Comparison of ENCODE assay signal across 20 cellular contexts in the genomic region with DNA sequence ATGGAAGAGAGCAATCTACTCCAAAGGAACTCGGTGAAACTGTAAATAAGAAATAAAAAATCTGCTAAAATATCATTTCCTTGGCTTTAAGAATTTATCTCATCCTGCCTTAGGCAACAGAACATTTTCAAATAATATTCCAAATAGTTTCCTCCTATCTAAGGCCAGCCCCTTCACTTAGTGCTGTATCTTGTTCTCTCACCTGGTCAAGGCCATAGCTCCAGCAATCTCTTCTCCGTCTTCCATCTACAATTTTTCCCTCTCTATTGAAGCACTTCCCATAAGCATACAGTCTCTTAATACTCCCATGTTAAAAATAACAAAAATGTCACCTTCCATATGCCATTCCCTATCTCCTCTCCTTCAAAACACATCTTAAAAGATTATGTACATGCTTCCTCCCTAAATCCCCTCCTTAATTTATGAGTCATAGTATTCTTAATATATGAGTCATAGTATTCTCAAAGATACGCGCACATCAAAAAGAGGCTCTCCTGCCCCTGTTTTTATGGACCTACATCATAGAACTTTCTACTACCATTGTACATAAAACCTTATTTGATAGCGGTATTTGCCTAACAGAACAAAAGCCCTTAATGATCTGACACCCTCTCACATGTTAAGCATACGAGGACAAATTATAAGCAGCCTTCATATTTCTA.
A peak's percentile ranks its signal among the peaks of the same experiment; 100 is the strongest.
DNase-seq lines count a peak whose midpoint lies in the region; ATAC-seq, FAIRE-seq and TF ChIP-seq lines count a peak whose summit lies in the region.
"Had no signal": no experiment of that assay in that cellular context is flagged by ENCODE, and none has a peak within 500 bp of the region (broad histone marks: within the 10 kb centered on the region; RNA-seq: fewer than 3 reads in every experiment).

No MANE protein-coding gene starts in this region.

- no peak overlapping the region for H3K27ac Mint-ChIP-seq in MCF 10A (ENCODE audit: low read depth, unreplicated experiment)
- H3K27ac Mint-ChIP-seq: activated naive CD4-positive, alpha-beta T cell treated with anti-CD3 and anti-CD28 coated beads, Interleukin-2, amount 10 ng/mL, durations not matched to agents 7 days and 5 days; CD4-positive, alpha-beta T cell had no signal

- H3K36me3 Mint-ChIP-seq in MCF 10A (ENCODE audit: insufficient read depth, unreplicated experiment): no peaks in the 10 kb centered on the region
- H3K36me3 Mint-ChIP-seq: activated naive CD4-positive, alpha-beta T cell treated with anti-CD3 and anti-CD28 coated beads, Interleukin-2, amount 10 ng/mL, durations not matched to agents 7 days and 5 days had no signal

- intact Hi-C loops in MCF 10A (cut with micrococcal nuclease): no loop called here
- intact Hi-C loops in mammary epithelial cell (cut with micrococcal nuclease): no loop called here

- CTCF ChIA-PET in MCF 10A (lab: Yijun Ruan, JAX): no interaction called here
- CTCF ChIA-PET in mammary epithelial cell (lab: Charles Lee; ENCODE audit: low non-redundant PET): no interaction called here

- H3K9ac ChIP-seq in mammary epithelial cell (ENCODE audit: insufficient read depth, low read length): no peak overlapping the region

- no peak overlapping the region for H2AFZ ChIP-seq in mammary epithelial cell (ENCODE audit: low read depth, low read length)

- DNase-seq in MCF 10A (ENCODE audit: unreplicated experiment): peak; percentile 47
- no peak for DNase-seq in mammary epithelial cell
- DNase-seq in amniotic epithelial cell (ENCODE audit: low read depth): peak; percentile 74
- peak in 1 of 2 donors; percentile 21 for DNase-seq in foreskin keratinocyte
- peak; percentile 48 for DNase-seq in urothelium cell line (ENCODE audit: low spot score)
- no peak for DNase-seq in GM03348 (ENCODE audit: low spot score)
- no peak for DNase-seq in UCSD-AML1 (lab: John Stamatoyannopoulos, UW; ENCODE audit: unreplicated experiment)
- DNase-seq in SW 1271 (lab: John Stamatoyannopoulos, UW): no peak
- DNase-seq: 8988T; activated naive CD4-positive, alpha-beta T cell treated with anti-CD3 and anti-CD28 coated beads, Interleukin-2, amount 10 ng/mL, durations not matched to agents 7 days and 5 days; CD4-positive, alpha-beta T cell; effector CD8-positive, alpha-beta T cell; GOT3; left ventricle myocardium superior; NCI-H2029; NCI-H526; stimulated activated naive CD8-positive, alpha-beta T cell treated with anti-CD3 and anti-CD28 coated beads, Interleukin-15, Interleukin-2, amounts not matched to agents 100 U/mL and 50 U/mL, for 24 hours; upper lobe of left lung had no signal

- POLR2A ChIA-PET in MCF 10A (lab: Yijun Ruan, JAX): interaction anchor here (0.6 to 0.9 kb wide), 2 partner anchors 9 to 127 kb away, joined by 3 read pairs; no protein-coding TSS in a partner anchor

- TF ChIP-seq CTCF in MCF 10A (IDR thresholded peaks at IDR 0.05; ENCODE audit: unreplicated experiment) (no peak), mammary epithelial cell (conservative IDR thresholded peaks at IDR 0.05 in 1 of 2, IDR thresholded peaks at IDR 0.05 in 1 of 2; ENCODE audit: extremely low read depth in 1 of 2, insufficient read depth in 1 of 2, low read depth in 1 of 2, low read length in 2 of 2) (no peak), foreskin keratinocyte (conservative IDR thresholded peaks at IDR 0.05) (no peak)

- H3K27ac ChIP-seq in mammary epithelial cell (ENCODE audit: insufficient read depth, low read depth, low read length) (no peak overlapping the region), foreskin keratinocyte (no peak overlapping the region)
- H3K27ac ChIP-seq: breast epithelium, upper lobe of left lung had no signal

- no TSS peak for BruUV-seq in MCF 10A (replicated peaks; lab: Mats Ljungman, UMichigan)
- BruUV-seq in mammary epithelial cell (replicated peaks; lab: Mats Ljungman, UMichigan): no TSS peak

- in situ Hi-C loops in mammary epithelial cell (cut with MboI; ENCODE audit: low sequenced_read_pairs in 2 of 2): no loop called here

- H3K4me1 Mint-ChIP-seq in MCF 10A (ENCODE audit: insufficient read depth, unreplicated experiment): peaks cover 6% of the 10 kb centered on the region

- H3K4me2 ChIP-seq in mammary epithelial cell (ENCODE audit: insufficient read depth, low read depth, low read length): no peak overlapping the region

- peak; percentile 19 for ATAC-seq in foreskin keratinocyte
- ATAC-seq: left ventricle myocardium superior; stimulated activated naive CD8-positive, alpha-beta T cell treated with anti-CD3 and anti-CD28 coated beads, Interleukin-15, Interleukin-2, amounts not matched to agents 100 U/mL and 50 U/mL, for 24 hours had no signal

- dilution Hi-C loops in mammary epithelial cell (cut with HindIII; ENCODE audit: low sequenced_read_pairs): no loop called here

- no peak overlapping the region for H3K4me3 ChIP-seq in mammary epithelial cell (replicated peaks in 1 of 3; ENCODE audit: insufficient read depth in 1 of 3, low read depth in 2 of 3, low read length in 3 of 3)
- H3K4me3 ChIP-seq: breast epithelium, upper lobe of left lung had no signal

- H3K79me2 ChIP-seq in mammary epithelial cell (ENCODE audit: insufficient read depth, low read length): no peaks in the 10 kb centered on the region

- no peak overlapping the region for H3K4me3 Mint-ChIP-seq in MCF 10A (ENCODE audit: unreplicated experiment)
- H3K4me3 Mint-ChIP-seq: activated naive CD4-positive, alpha-beta T cell treated with anti-CD3 and anti-CD28 coated beads, Interleukin-2, amount 10 ng/mL, durations not matched to agents 7 days and 5 days; CD4-positive, alpha-beta T cell had no signal

- H3K36me3 ChIP-seq in mammary epithelial cell (ENCODE audit: insufficient read depth, low read length): no peaks in the 10 kb centered on the region
- H3K36me3 ChIP-seq: breast epithelium, upper lobe of left lung had no signal

- H3K4me1 ChIP-seq in mammary epithelial cell (ENCODE audit: insufficient read depth, low read length): no peaks in the 10 kb centered on the region
- no peaks in the 10 kb centered on the region for H3K4me1 ChIP-seq in foreskin keratinocyte
- H3K4me1 ChIP-seq: breast epithelium, upper lobe of left lung had no signal

- H3K27me3 ChIP-seq in mammary epithelial cell (ENCODE audit: insufficient read depth, low read length): no peaks in the 10 kb centered on the region
- no peaks in the 10 kb centered on the region for H3K27me3 ChIP-seq in foreskin keratinocyte
- H3K27me3 ChIP-seq: breast epithelium, upper lobe of left lung had no signal

- peaks cover 12% of the 10 kb centered on the region for H3K9me3 ChIP-seq in mammary epithelial cell (replicated peaks; ENCODE audit: insufficient read depth, low read length)
- H3K9me3 ChIP-seq: breast epithelium, upper lobe of left lung had no signal

- FAIRE-seq in urothelium cell line (lab: Jason Lieb, UNC): no peak
- FAIRE-seq: GM12891 had no signal

- H4K20me1 ChIP-seq in mammary epithelial cell (ENCODE audit: insufficient read depth, low read length): no peaks in the 10 kb centered on the region

- 72% methylated on average over 6 of the region's 6 CpGs for WGBS in mammary epithelial cell (ENCODE audit: low coverage, missing lambda C conversion rate)

- H3K27me3 Mint-ChIP-seq in MCF 10A (ENCODE audit: insufficient read depth, unreplicated experiment): no peaks in the 10 kb centered on the region
- H3K27me3 Mint-ChIP-seq: activated naive CD4-positive, alpha-beta T cell treated with anti-CD3 and anti-CD28 coated beads, Interleukin-2, amount 10 ng/mL, durations not matched to agents 7 days and 5 days had no signal

- H3K9me3 Mint-ChIP-seq in MCF 10A (ENCODE audit: unreplicated experiment): no peaks in the 10 kb centered on the region

Comparison
In these comparisons a context has a peak if more than half of its experiments do, and no peak if none do; other contexts are left out.
1. DNase-seq: peak in MCF 10A (single experiment), amniotic epithelial cell (single experiment) and urothelium cell line (single experiment); none in mammary epithelial cell (single experiment), GM03348 (single experiment), UCSD-AML1 (single experiment) and SW 1271 (0 of 2).